9 cellular contexts compared by ENCODE assay signal in the genomic region with DNA sequence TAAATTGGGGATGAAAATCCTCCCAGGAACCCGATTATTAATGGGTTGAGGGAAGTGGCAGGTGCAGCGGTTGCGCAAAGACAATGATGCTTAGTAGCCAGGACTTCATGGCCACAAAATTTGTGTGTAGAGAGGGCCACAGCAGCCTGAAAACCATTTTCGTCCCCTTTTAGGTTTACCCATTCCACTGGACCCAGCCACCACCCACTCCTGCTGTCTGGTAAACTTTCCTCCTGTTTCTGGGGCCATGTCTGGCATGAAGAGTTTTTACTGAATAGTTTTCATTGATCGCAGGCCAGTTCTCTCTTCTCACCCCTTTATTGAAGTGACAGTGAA.
A peak's percentile ranks its signal among the peaks of the same experiment; 100 is the strongest.
DNase-seq lines count a peak whose midpoint lies in the region; ATAC-seq, FAIRE-seq and TF ChIP-seq lines count a peak whose summit lies in the region.
"Had no signal": no experiment of that assay in that cellular context is flagged by ENCODE, and none has a peak within 500 bp of the region (broad histone marks: within the 10 kb centered on the region; RNA-seq: fewer than 3 reads in every experiment).

No MANE protein-coding gene starts in this region.

- CTCF ChIA-PET in HepG2 (lab: Yijun Ruan, JAX; ENCODE audit: low intra/inter-chr PET ratio, low total read pairs) = no interaction called here

- TF ChIP-seq EP300 in HepG2 (IDR thresholded peaks at IDR 0.05; ENCODE audit: low read depth in 2 of 2, low read length in 2 of 2) (no peak), HepG2 (CRISPR knock-in tag; IDR thresholded peaks at IDR 0.05; ENCODE audit: borderline replicate concordance) (no peak)

- no peaks in the 10 kb centered on the region for H4K20me1 ChIP-seq in HepG2 (ENCODE audit: insufficient read depth, low read length)

- no peak for TF ChIP-seq CTCF in liver (IDR thresholded peaks at IDR 0.05; ENCODE audit: low read depth, low read length, missing input control)
- TF ChIP-seq CTCF in HepG2 (CRISPR knock-in tag; IDR thresholded peaks at IDR 0.05) = no peak
- no peak for TF ChIP-seq CTCF in choroid plexus epithelial cell (conservative IDR thresholded peaks at IDR 0.05; ENCODE audit: low read depth, low read length)
- TF ChIP-seq CTCF in vagina (IDR thresholded peaks at IDR 0.05) = no peak

- H3K27ac ChIP-seq in liver (ENCODE audit: low read depth in 1 of 2, low read length in 2 of 2) (no peak overlapping the region), HepG2 (ENCODE audit: extremely low read length, insufficient read depth, low read length) (no peak overlapping the region), muscle layer of colon (ENCODE audit: low read depth, low read length) (no peak overlapping the region), vagina (peak overlapping the region; percentile 13)

- no peak overlapping the region for H3K9ac ChIP-seq in liver (ENCODE audit: low read depth in 1 of 2, low read length in 2 of 2)
- H3K9ac ChIP-seq in HepG2 (ENCODE audit: insufficient read depth, low read depth, low read length) = no peak overlapping the region
- H3K9ac ChIP-seq in muscle layer of colon (ENCODE audit: low read length) = no peak overlapping the region

- intact Hi-C loops in HepG2 (cut with micrococcal nuclease; ENCODE audit: unreplicated experiment) (no loop called here), vagina (cut with DNase I) (loop anchor here (5.0 kb wide), 1 partner anchor 417 kb away; no protein-coding TSS in a partner anchor)

- FAIRE-seq in HepG2 (lab: Jason Lieb, UNC) = no peak

- no peak overlapping the region for H2AFZ ChIP-seq in HepG2 (ENCODE audit: low read length)

- TF ChIP-seq RAD21 in liver (IDR thresholded peaks at IDR 0.05) = no peak
- TF ChIP-seq RAD21 in HepG2 (CRISPR knock-in tag; IDR thresholded peaks at IDR 0.05) = no peak

- no peak for TF ChIP-seq POLR2A in HepG2 (IDR thresholded peaks at IDR 0.05; ENCODE audit: insufficient read depth in 1 of 2, low read depth in 2 of 2, low read length in 2 of 2)
- no peak for TF ChIP-seq POLR2A in vagina (IDR thresholded peaks at IDR 0.05)

- no peaks in the 10 kb centered on the region for H3K9me3 ChIP-seq in liver (ENCODE audit: control insufficient read depth in 4 of 4, low read length in 3 of 4)
- H3K9me3 ChIP-seq in HepG2 (ENCODE audit: low read length) = no peaks in the 10 kb centered on the region
- H3K9me3 ChIP-seq in muscle layer of colon (ENCODE audit: low read length) = no peaks in the 10 kb centered on the region
- no peaks in the 10 kb centered on the region for H3K9me3 ChIP-seq in vagina

- BruUV-seq in HepG2 (replicated peaks; lab: Mats Ljungman, UMichigan) = no TSS peak

- H3K27me3 ChIP-seq in liver (ENCODE audit: control insufficient read depth in 4 of 4, insufficient read depth in 4 of 4, low read length in 3 of 4) (no peaks in the 10 kb centered on the region), HepG2 (ENCODE audit: control insufficient read depth in 1 of 2, insufficient read depth in 2 of 2, low read length in 2 of 2) (peaks cover 0 to 12% of the 10 kb centered on the region in 2 experiments; a peak in 2 of 5 replicates), muscle layer of colon (ENCODE audit: control insufficient read depth in 1 of 2, insufficient read depth in 2 of 2, low read length in 2 of 2) (no peaks in the 10 kb centered on the region), vagina (no peaks in the 10 kb centered on the region)

- DNase-seq in HepG2 (ENCODE audit: low spot score) (no peak), choroid plexus epithelial cell (ENCODE audit: low read depth) (no peak), vagina (ENCODE audit: extremely low spot score in 2 of 2) (no peak), cerebellum (ENCODE audit: low spot score) (no peak)
- DNase-seq: Kasumi-1 had no signal

- no peaks in the 10 kb centered on the region for H3K79me2 ChIP-seq in HepG2 (ENCODE audit: insufficient read depth, low read length)

- ATAC-seq in HepG2 = no peak
- ATAC-seq in HG03108 (IDR thresholded peaks at IDR 0.05; ENCODE audit: unreplicated experiment) = no peak
- no peak for ATAC-seq in GM18519 (IDR thresholded peaks at IDR 0.05; ENCODE audit: low FRiP score, unreplicated experiment)

- peaks cover 2 to 7% (median 5%) of the 10 kb centered on the region in 4 donors for H3K4me1 ChIP-seq in liver (ENCODE audit: control insufficient read depth in 4 of 4, insufficient read depth in 4 of 4, low read length in 3 of 4)
- H3K4me1 ChIP-seq in HepG2 (ENCODE audit: insufficient read depth, low read length) = no peaks in the 10 kb centered on the region
- peaks cover 7% of the 10 kb centered on the region for H3K4me1 ChIP-seq in muscle layer of colon (ENCODE audit: insufficient read depth, low read length)
- H3K4me1 ChIP-seq in vagina = peaks cover 12% of the 10 kb centered on the region

- POLR2A ChIA-PET in HepG2 (lab: Yijun Ruan, JAX) = no interaction called here

- H3K4me3 ChIP-seq in liver (ENCODE audit: low read depth in 1 of 3, low read length in 3 of 3) (peak overlapping the region; percentile 49 to 76 (median 54)), HepG2 (replicated peaks in 1 of 3; ENCODE audit: insufficient read depth in 1 of 3, low read depth in 2 of 3, low read length in 3 of 3) (no peak overlapping the region), choroid plexus epithelial cell (ENCODE audit: low read depth, low read length) (peak overlapping the region; percentile 58), muscle layer of colon (ENCODE audit: low read depth in 1 of 2, low read length in 2 of 2) (peak overlapping the region; percentile 58 to 66), vagina (peak overlapping the region; percentile 59 to 69)

- in situ Hi-C loops in HepG2 (cut with HindIII; ENCODE audit: extremely low pct_ligation_motif_present, low pct_unique_long_range_greater_than_20kb) = no loop called here

- H3K36me3 ChIP-seq in liver (ENCODE audit: control insufficient read depth in 4 of 4, insufficient read depth in 3 of 4, low read depth in 1 of 4, low read length in 3 of 4) (no peaks in the 10 kb centered on the region), HepG2 (replicated peaks in 1 of 2; ENCODE audit: control insufficient read depth in 1 of 2, insufficient read depth in 2 of 2, low read length in 2 of 2) (no peaks in the 10 kb centered on the region), muscle layer of colon (ENCODE audit: insufficient read depth, low read length) (no peaks in the 10 kb centered on the region), vagina (no peaks in the 10 kb centered on the region)

- H3K4me2 ChIP-seq in HepG2 (ENCODE audit: low read depth, low read length) = no peak overlapping the region

- 21% methylated on average over 5 of the region's 5 CpGs for WGBS in liver
- 68% methylated on average over 5 of the region's 5 CpGs for WGBS in HepG2 (ENCODE audit: low lambda C conversion rate)

TF ChIP-seq in liver, 16 proteins besides CTCF, POLR2A, EP300 and RAD21 (continues in another document):
- TF ChIP-seq, protein P1, sequence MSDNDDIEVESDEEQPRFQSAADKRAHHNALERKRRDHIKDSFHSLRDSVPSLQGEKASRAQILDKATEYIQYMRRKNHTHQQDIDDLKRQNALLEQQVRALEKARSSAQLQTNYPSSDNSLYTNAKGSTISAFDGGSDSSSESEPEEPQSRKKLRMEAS (IDR thresholded peaks at IDR 0.05) = no peak
- no peak for TF ChIP-seq GABPA (IDR thresholded peaks at IDR 0.05 in 1 of 2, conservative IDR thresholded peaks at IDR 0.05 in 1 of 2)
- no peak for TF ChIP-seq FOXA1 (IDR thresholded peaks at IDR 0.05)

TF ChIP-seq in HepG2, 621 proteins besides CTCF, POLR2A, EP300 and RAD21 (continues in another document):
- TF ChIP-seq, protein P2, sequence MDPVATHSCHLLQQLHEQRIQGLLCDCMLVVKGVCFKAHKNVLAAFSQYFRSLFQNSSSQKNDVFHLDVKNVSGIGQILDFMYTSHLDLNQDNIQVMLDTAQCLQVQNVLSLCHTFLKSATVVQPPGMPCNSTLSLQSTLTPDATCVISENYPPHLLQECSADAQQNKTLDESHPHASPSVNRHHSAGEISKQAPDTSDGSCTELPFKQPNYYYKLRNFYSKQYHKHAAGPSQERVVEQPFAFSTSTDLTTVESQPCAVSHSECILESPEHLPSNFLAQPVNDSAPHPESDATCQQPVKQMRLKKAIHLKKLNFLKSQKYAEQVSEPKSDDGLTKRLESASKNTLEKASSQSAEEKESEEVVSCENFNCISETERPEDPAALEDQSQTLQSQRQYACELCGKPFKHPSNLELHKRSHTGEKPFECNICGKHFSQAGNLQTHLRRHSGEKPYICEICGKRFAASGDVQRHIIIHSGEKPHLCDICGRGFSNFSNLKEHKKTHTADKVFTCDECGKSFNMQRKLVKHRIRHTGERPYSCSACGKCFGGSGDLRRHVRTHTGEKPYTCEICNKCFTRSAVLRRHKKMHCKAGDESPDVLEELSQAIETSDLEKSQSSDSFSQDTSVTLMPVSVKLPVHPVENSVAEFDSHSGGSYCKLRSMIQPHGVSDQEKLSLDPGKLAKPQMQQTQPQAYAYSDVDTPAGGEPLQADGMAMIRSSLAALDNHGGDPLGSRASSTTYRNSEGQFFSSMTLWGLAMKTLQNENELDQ (CRISPR knock-in tag; IDR thresholded peaks at IDR 0.05; ENCODE audit: borderline replicate concordance) = no peak
- TF ChIP-seq NCOR1 (IDR thresholded peaks at IDR 0.05; ENCODE audit: borderline replicate concordance, low read length) = no peak
- TF ChIP-seq, protein P3, sequence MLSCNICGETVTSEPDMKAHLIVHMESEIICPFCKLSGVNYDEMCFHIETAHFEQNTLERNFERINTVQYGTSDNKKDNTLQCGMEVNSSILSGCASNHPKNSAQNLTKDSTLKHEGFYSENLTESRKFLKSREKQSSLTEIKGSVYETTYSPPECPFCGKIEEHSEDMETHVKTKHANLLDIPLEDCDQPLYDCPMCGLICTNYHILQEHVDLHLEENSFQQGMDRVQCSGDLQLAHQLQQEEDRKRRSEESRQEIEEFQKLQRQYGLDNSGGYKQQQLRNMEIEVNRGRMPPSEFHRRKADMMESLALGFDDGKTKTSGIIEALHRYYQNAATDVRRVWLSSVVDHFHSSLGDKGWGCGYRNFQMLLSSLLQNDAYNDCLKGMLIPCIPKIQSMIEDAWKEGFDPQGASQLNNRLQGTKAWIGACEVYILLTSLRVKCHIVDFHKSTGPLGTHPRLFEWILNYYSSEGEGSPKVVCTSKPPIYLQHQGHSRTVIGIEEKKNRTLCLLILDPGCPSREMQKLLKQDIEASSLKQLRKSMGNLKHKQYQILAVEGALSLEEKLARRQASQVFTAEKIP (CRISPR knock-in tag; IDR thresholded peaks at IDR 0.05; ENCODE audit: borderline replicate concordance) = no peak
- no peak for TF ChIP-seq EED (CRISPR knock-in tag; IDR thresholded peaks at IDR 0.05)
- TF ChIP-seq, protein P4, sequence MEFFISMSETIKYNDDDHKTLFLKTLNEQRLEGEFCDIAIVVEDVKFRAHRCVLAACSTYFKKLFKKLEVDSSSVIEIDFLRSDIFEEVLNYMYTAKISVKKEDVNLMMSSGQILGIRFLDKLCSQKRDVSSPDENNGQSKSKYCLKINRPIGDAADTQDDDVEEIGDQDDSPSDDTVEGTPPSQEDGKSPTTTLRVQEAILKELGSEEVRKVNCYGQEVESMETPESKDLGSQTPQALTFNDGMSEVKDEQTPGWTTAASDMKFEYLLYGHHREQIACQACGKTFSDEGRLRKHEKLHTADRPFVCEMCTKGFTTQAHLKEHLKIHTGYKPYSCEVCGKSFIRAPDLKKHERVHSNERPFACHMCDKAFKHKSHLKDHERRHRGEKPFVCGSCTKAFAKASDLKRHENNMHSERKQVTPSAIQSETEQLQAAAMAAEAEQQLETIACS (CRISPR knock-in tag; IDR thresholded peaks at IDR 0.05) = no peak
- TF ChIP-seq SETDB1 (CRISPR knock-in tag; IDR thresholded peaks at IDR 0.05; ENCODE audit: borderline replicate concordance) = no peak

Comparison
In these comparisons a context has a peak if more than half of its experiments do, and no peak if none do; other contexts are left out.
1. H3K4me3 ChIP-seq: peak in liver (3 of 3), choroid plexus epithelial cell (single experiment), muscle layer of colon (2 of 2) and vagina (2 of 2); none in HepG2 (0 of 3).